In genomic region chr17:75034236-75034908, GRCh38 we compare ENCODE assay signal across 1 cellular context.
TF ChIP-seq lines count a peak whose summit lies in the region.

No MANE protein-coding gene starts in this region.

TF ChIP-seq in K562, 482 proteins besides CTCF, POLR2A, EP300 and RAD21 (continued from another document and continues in another):
- TF ChIP-seq PKNOX1 (IDR thresholded peaks at IDR 0.05) (no peak), SMC3 (conservative IDR thresholded peaks at IDR 0.05; ENCODE audit: insufficient read depth, low read depth, low read length) (0 out of 2 replicates have a peak, but pooled peaks have one; percentile 25), KHSRP (IDR thresholded peaks at IDR 0.05) (no peak), JUNB (CRISPR knock-in tag; conservative IDR thresholded peaks at IDR 0.05) (no peak), ZNF512 (tag; IDR thresholded peaks at IDR 0.05) (no peak), ZNF316 (IDR thresholded peaks at IDR 0.05) (no peak), STAT5A (IDR thresholded peaks at IDR 0.05; ENCODE audit: borderline replicate concordance, low read length) (no peak), ZFP36 (IDR thresholded peaks at IDR 0.05; ENCODE audit: low read depth, low read length, partially characterized antibody) (no peak), NR3C1 (CRISPR knock-in tag; IDR thresholded peaks at IDR 0.05) (no peak), ZBTB9 (CRISPR knock-in tag; IDR thresholded peaks at IDR 0.05) (no peak), TRIM28 (IDR thresholded peaks at IDR 0.05) (0 out of 2 replicates have a peak, but pooled peaks have one; percentile 45), RUNX1 (IDR thresholded peaks at IDR 0.05; ENCODE audit: low read depth) (no peak), FOSL1 (tag; conservative IDR thresholded peaks at IDR 0.05) (no peak), USF1 (CRISPR knock-in tag; IDR thresholded peaks at IDR 0.05) (peak; percentile 89), NFIX (CRISPR knock-in tag; IDR thresholded peaks at IDR 0.05; ENCODE audit: low read depth) (no peak), MCM3 (IDR thresholded peaks at IDR 0.05) (no peak), GTF2B (IDR thresholded peaks at IDR 0.05; ENCODE audit: extremely low read depth, insufficient read length) (no peak), SIX5 (IDR thresholded peaks at IDR 0.05; ENCODE audit: borderline replicate concordance in 1 of 2, insufficient read depth in 1 of 2, low read depth in 1 of 2, low read length in 2 of 2) (no peak), E2F6 (IDR thresholded peaks at IDR 0.05; ENCODE audit: borderline replicate concordance in 1 of 2, extremely low read depth in 1 of 2, insufficient read depth in 1 of 2, insufficient read length in 1 of 2, low read depth in 1 of 2, low read length in 1 of 2, poor library complexity in 1 of 2, severe bottlenecking in 1 of 2) (peak; percentile 92 to 94), UBTF (IDR thresholded peaks at IDR 0.05; ENCODE audit: borderline replicate concordance in 1 of 2, low read depth in 2 of 2, low read length in 2 of 2) (no peak; a peak in 1 of 4 replicates), SP2 (IDR thresholded peaks at IDR 0.05; ENCODE audit: extremely low read depth, low read depth, low read length, poor library complexity, severe bottlenecking) (no peak), MITF (IDR thresholded peaks at IDR 0.05) (no peak), SMAD2 (IDR thresholded peaks at IDR 0.05; ENCODE audit: low read depth, low read length) (no peak), ZFX (CRISPR knock-in tag; IDR thresholded peaks at IDR 0.05) (peak; percentile 56; the same call in 1 of the 2 replicates), THRAP3 (IDR thresholded peaks at IDR 0.05; ENCODE audit: borderline replicate concordance) (no peak), GTF3C2 (IDR thresholded peaks at IDR 0.05; ENCODE audit: borderline replicate concordance, extremely low read depth, insufficient read length) (peak; percentile 100), THRB (CRISPR knock-in tag; conservative IDR thresholded peaks at IDR 0.05) (no peak), ELF2 (CRISPR knock-in tag; IDR thresholded peaks at IDR 0.05) (no peak), NCOA6 (IDR thresholded peaks at IDR 0.05) (no peak), ZNF277 (CRISPR knock-in tag; IDR thresholded peaks at IDR 0.05; ENCODE audit: borderline replicate concordance) (no peak), NR2C1 (IDR thresholded peaks at IDR 0.05) (no peak), NR2C1 (tag; IDR thresholded peaks at IDR 0.05) (no peak), CHD2 (IDR thresholded peaks at IDR 0.05; ENCODE audit: low read depth, low read length) (no peak), ESRRB (CRISPR knock-in tag; IDR thresholded peaks at IDR 0.05; ENCODE audit: borderline replicate concordance) (no peak), SETDB1 (IDR thresholded peaks at IDR 0.05; ENCODE audit: low read length) (no peak), CBX3 (IDR thresholded peaks at IDR 0.05; ENCODE audit: borderline replicate concordance in 1 of 2, low read length in 2 of 2) (peak in 1 of 2 experiments; percentile 55; a peak in 1 of 3 replicates), KLF16 (IDR thresholded peaks at IDR 0.05) (no peak), MXI1 (IDR thresholded peaks at IDR 0.05; ENCODE audit: low read depth, low read length) (no peak), RBM39 (optimal IDR thresholded peaks at IDR 0.05; ENCODE audit: low read depth, low read length) (no peak), ZNF740 (CRISPR knock-in tag; IDR thresholded peaks at IDR 0.05) (no peak; the same call in 1 of the 2 replicates), ZNF740 (tag; IDR thresholded peaks at IDR 0.05) (no peak), MXD1 (CRISPR knock-in tag; IDR thresholded peaks at IDR 0.05; ENCODE audit: borderline replicate concordance, poor library complexity, severe bottlenecking) (peak; percentile 62), RBM34 (IDR thresholded peaks at IDR 0.05; ENCODE audit: borderline replicate concordance, insufficient read depth, low read length) (no peak), L3MBTL2 (IDR thresholded peaks at IDR 0.05) (peak; percentile 89), ARHGAP35 (IDR thresholded peaks at IDR 0.05; ENCODE audit: partially characterized antibody) (no peak), STAG1 (CRISPR knock-in tag; IDR thresholded peaks at IDR 0.05; ENCODE audit: borderline replicate concordance) (no peak), CAMTA2 (CRISPR knock-in tag; conservative IDR thresholded peaks at IDR 0.05) (no peak), FOXA1 (IDR thresholded peaks at IDR 0.05; ENCODE audit: borderline replicate concordance) (no peak), U2AF1 (optimal IDR thresholded peaks at IDR 0.05; ENCODE audit: low read depth, low read length) (no peak), ZZZ3 (IDR thresholded peaks at IDR 0.05) (no peak), PTTG1 (tag; IDR thresholded peaks at IDR 0.05; ENCODE audit: low read depth) (no peak)
